In genomic region chr9:133283255-133284032, GRCh38 we compare ENCODE assay signal across 5 cellular contexts. TPM values are rescaled to one million over a fixed set of nuclear protein-coding genes. Genes with fewer than 3 reads are reported as not detected.
"Had no signal": no experiment of that assay in that cellular context is flagged by ENCODE, and none has a peak within 500 bp of the region (broad histone marks: within the 10 kb centered on the region; RNA-seq: fewer than 3 reads in every experiment).

No MANE protein-coding gene starts in this region.

RNA-seq across cellular contexts. Expression of gene ABO, which starts 8.4 kb away (rescaled TPM):
- total RNA-seq: activated CD8-positive, alpha-beta memory T cell treated with anti-CD3 and anti-CD28 coated beads, Interleukin-2, amount 10 ng/mL, durations not matched to agents 7 days and 5 days; activated CD8-positive, alpha-beta T cell treated with anti-CD3 and anti-CD28 coated beads, Interleukin-2, amount 10 ng/mL, durations not matched to agents 7 days and 5 days; activated naive CD4-positive, alpha-beta T cell treated with anti-CD3 and anti-CD28 coated beads, Interleukin-2, amount 50 U/mL, for 72 hours had no signal
- polyA plus RNA-seq: IgD-negative memory B cell, SK-N-SH had no signal
